In the genomic region with DNA sequence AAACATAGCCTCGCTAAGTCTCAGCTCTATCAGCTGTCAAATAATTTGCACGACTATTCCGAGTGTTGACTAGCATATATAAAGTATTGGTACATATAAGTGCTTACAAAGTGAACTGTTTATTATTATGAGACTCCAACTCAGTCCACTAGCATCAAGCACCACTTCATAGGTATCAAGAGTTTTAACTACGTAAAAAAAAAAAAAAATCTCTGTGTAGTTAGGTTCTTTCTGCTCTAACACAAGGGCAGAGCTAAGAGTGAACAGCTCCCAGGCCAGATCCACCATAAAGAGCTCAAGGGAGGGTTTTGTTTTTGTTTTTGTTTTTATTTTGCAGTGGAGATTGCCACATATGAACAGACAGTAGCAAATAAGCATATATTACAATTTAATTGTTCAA, we compare ENCODE assay signal across 31 cellular contexts.
"Had no signal": no experiment of that assay in that cellular context is flagged by ENCODE, and none has a peak within 500 bp of the region (broad histone marks: within the 10 kb centered on the region; RNA-seq: fewer than 3 reads in every experiment).

No MANE protein-coding gene starts in this region.

- ATAC-seq: activated T-cell treated with anti-CD3 and anti-CD28 coated beads, Interleukin-2, amount 50 U/mL, for 72 hours; activated T-helper 17 cell treated with anti-CD3 and anti-CD28 coated beads, Interleukin-2, amount 50 U/mL, for 72 hours; Right ventricle myocardium inferior had no signal

- H3K27ac ChIP-seq: ascending aorta, cardiac muscle cell, KMS-11, PC-9, RWPE1, WERI-Rb-1 had no signal

- H3K4me3 ChIP-seq: ascending aorta, cardiac muscle cell, PC-9 had no signal

- H3K9me3 ChIP-seq: ascending aorta had no signal

- H3K36me3 ChIP-seq: ascending aorta, cardiac muscle cell, WERI-Rb-1 had no signal

- H3K4me1 ChIP-seq: ascending aorta had no signal

- H3K27me3 ChIP-seq: ascending aorta, cardiac muscle cell had no signal

- DNase-seq: activated CD4-positive, alpha-beta memory T cell treated with anti-CD3 and anti-CD28 coated beads, Interleukin-2, amount 10 ng/mL, durations not matched to agents 7 days and 5 days; activated CD4-positive, alpha-beta T cell treated with anti-CD3 and anti-CD28 coated beads for 1 hour; activated CD4-positive, alpha-beta T cell treated with anti-CD3 and anti-CD28 coated beads for 48 hours; activated CD4-positive, CD25-positive, alpha-beta regulatory T cell; activated CD8-positive, alpha-beta memory T cell treated with anti-CD3 and anti-CD28 coated beads for 24 hours; activated effector memory CD4-positive, alpha-beta T cell treated with anti-CD3 and anti-CD28 coated beads, Interleukin-2, amount 50 U/mL, for 16 hours; activated naive CD4-positive, alpha-beta T cell treated with Interleukin-2 at 50 U/mL for 16 hours; activated naive CD8-positive, alpha-beta T cell treated with anti-CD3 and anti-CD28 coated beads, Interleukin-2, amount 10 ng/mL, durations not matched to agents 7 days and 5 days; activated T-cell treated with anti-CD3 and anti-CD28 coated beads, Interleukin-2, amount 50 U/mL, for 1 hour; activated T-cell treated with anti-CD3 and anti-CD28 coated beads, Interleukin-2, amount 50 U/mL, for 72 hours; amygdala; MM.1S; MV-4-11; NCI-H1092; NCI-H1436 treated with DMSO at 0.1 percent for 48 hours; NCI-H1694 treated with DMSO at 0.1 percent for 48 hours; NCI-H2171 treated with DMSO at 0.1 percent for 48 hours; NCI-H2227 treated with DMSO at 0.1 percent for 48 hours; NCI-H446; NCI-H69; NCI-H82; PC-9; SIG-M5; T1000; WERI-Rb-1 had no signal
